8 cellular contexts compared by ENCODE assay signal in the genomic region with DNA sequence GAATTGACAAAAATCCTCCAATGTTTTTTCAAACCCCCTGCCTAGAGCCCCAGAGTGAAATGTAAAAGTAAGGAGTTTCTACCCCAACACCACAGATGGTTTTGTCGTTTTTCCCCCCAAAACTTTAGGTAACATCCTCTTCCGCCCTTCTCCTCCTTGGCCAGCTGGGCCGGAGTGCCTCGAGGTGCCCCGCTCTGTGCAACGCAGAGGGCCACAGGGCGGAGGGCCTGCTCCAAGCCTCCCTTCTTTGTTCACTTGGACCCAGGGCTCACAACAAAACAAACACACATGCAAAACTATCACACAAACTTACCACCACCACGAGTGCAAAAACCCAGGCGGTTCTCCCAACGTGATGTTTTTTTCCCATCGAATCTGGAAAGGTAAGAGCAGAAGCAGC. TPM values are rescaled to one million over a fixed set of nuclear protein-coding genes. Genes with fewer than 3 reads are reported as not detected.
DNase-seq lines count a peak whose midpoint lies in the region; FAIRE-seq and TF ChIP-seq lines count a peak whose summit lies in the region.

No MANE protein-coding gene starts in this region.

- intact Hi-C loops in Caco-2 (cut with micrococcal nuclease; ENCODE audit: unreplicated experiment) = loop anchor here (10.0 kb wide), 1 partner anchor 279 kb away; no protein-coding TSS in a partner anchor
- intact Hi-C loops in posterior vena cava (cut with DNase I) = loop anchor here (10.0 kb wide), 3 partner anchors 129 to 279 kb away; no protein-coding TSS in a partner anchor

- H3K36me3 Mint-ChIP-seq in Caco-2 (ENCODE audit: insufficient read depth, unreplicated experiment) = peaks cover 31% of the 10 kb centered on the region

- H3K4me1 ChIP-seq in Caco-2 = peaks cover 16% of the 10 kb centered on the region
- H3K4me1 ChIP-seq in esophagus (ENCODE audit: control insufficient read depth in 2 of 2, insufficient read depth in 2 of 2, low read length in 1 of 2) = peaks cover 0 to 21% of the 10 kb centered on the region in 2 donors

- DNase-seq in Caco-2 (no peak), RWPE1 (ENCODE audit: low spot score) (no peak), posterior vena cava (ENCODE audit: low spot score) (peak; percentile 72), GM12891 (ENCODE audit: insufficient read length, low spot score) (no peak), KG1 (lab: John Stamatoyannopoulos, UW) (no peak), H4 (ENCODE audit: low spot score) (no peak)
- no peak for DNase-seq in activated CD4-positive, alpha-beta T cell treated with anti-CD3 and anti-CD28 coated beads for 1 hour

- no peaks in the 10 kb centered on the region for H3K9me3 Mint-ChIP-seq in Caco-2 (ENCODE audit: unreplicated experiment)

- no peak overlapping the region for H3K27ac Mint-ChIP-seq in Caco-2 (ENCODE audit: unreplicated experiment)

- peak overlapping the region; percentile 68 for H3K4me3 Mint-ChIP-seq in Caco-2 (ENCODE audit: unreplicated experiment)

- no TSS peak for BruUV-seq in Caco-2 (replicated peaks; lab: Mats Ljungman, UMichigan)

- H3K27me3 ChIP-seq in Caco-2 (replicated peaks; ENCODE audit: control insufficient read depth, insufficient read depth, low read length) (no peaks in the 10 kb centered on the region), esophagus (ENCODE audit: control insufficient read depth in 1 of 2, insufficient read depth in 2 of 2, low read length in 2 of 2) (no peaks in the 10 kb centered on the region)

- CTCF ChIA-PET in Caco-2 (lab: Charles Lee) = interaction anchor here (0.9 kb wide), 1 partner anchor 85 kb away, joined by 5 read pairs; no protein-coding TSS in a partner anchor
- CTCF ChIA-PET in RWPE1 (lab: Yijun Ruan, JAX) = interaction anchor here (0.9 kb wide), 1 partner anchor 85 kb away, joined by 5 read pairs; no protein-coding TSS in a partner anchor

- H3K36me3 ChIP-seq in Caco-2 (ENCODE audit: control insufficient read depth, insufficient read depth, low read length) (no peaks in the 10 kb centered on the region; the same call in 1 of the 2 replicates), esophagus (ENCODE audit: control insufficient read depth in 2 of 2, insufficient read depth in 2 of 2, low read length in 1 of 2) (peaks cover 4 to 6% of the 10 kb centered on the region in 2 donors)

- no peak for TF ChIP-seq POLR2A in GM12891 (IDR thresholded peaks at IDR 0.05; ENCODE audit: low read depth, low read length)

- H3K27ac ChIP-seq in RWPE1 (peak overlapping the region; percentile 41; the same call in 1 of the 2 replicates), esophagus (ENCODE audit: low read depth in 2 of 2, low read length in 1 of 2) (peak overlapping the region in 1 of 2 donors; percentile 29)

- H3K4me1 Mint-ChIP-seq in Caco-2 (ENCODE audit: low read depth, unreplicated experiment) = peaks cover 31% of the 10 kb centered on the region

- POLR2A ChIA-PET in Caco-2 (lab: Charles Lee) = no interaction called here
- POLR2A ChIA-PET in RWPE1 (lab: Yijun Ruan, JAX; ENCODE audit: low non-redundant PET) = no interaction called here

- 57 to 58% methylated on average over 11 of the region's 11 CpGs for WGBS in esophagus, 2 donors

- H3K9me3 ChIP-seq in Caco-2 (no peaks in the 10 kb centered on the region), esophagus (ENCODE audit: control insufficient read depth in 2 of 2, insufficient read depth in 1 of 2, low read depth in 1 of 2, low read length in 1 of 2) (no peaks in the 10 kb centered on the region)

- no peaks in the 10 kb centered on the region for H3K27me3 Mint-ChIP-seq in Caco-2 (ENCODE audit: insufficient read depth, unreplicated experiment)

- TF ChIP-seq CTCF in Caco-2 (IDR thresholded peaks at IDR 0.05; ENCODE audit: insufficient read depth in 1 of 2, low read depth in 1 of 2, low read length in 1 of 2, severe bottlenecking in 1 of 2, unreplicated experiment in 1 of 2) (no peak), RWPE1 (conservative IDR thresholded peaks at IDR 0.05; ENCODE audit: low read depth) (no peak)

- no peak overlapping the region for H3K4me3 ChIP-seq in Caco-2 (ENCODE audit: low read depth, low read length)
- peak overlapping the region; percentile 30 to 61 for H3K4me3 ChIP-seq in esophagus (ENCODE audit: low read depth in 1 of 2, low read length in 2 of 2)

- no peak for FAIRE-seq in GM12891 (lab: Jason Lieb, UNC)

TF ChIP-seq in GM12891, 5 proteins besides CTCF, POLR2A, EP300 and RAD21:
- no peak for TF ChIP-seq POLR2AphosphoS5 (IDR thresholded peaks at IDR 0.05; ENCODE audit: low read depth, low read length)
- TF ChIP-seq PAX5 (IDR thresholded peaks at IDR 0.05; ENCODE audit: insufficient read depth, low read length, severe bottlenecking) = no peak
- TF ChIP-seq POU2F2 (IDR thresholded peaks at IDR 0.05; ENCODE audit: low read depth, low read length) = no peak
- TF ChIP-seq SPI1 (IDR thresholded peaks at IDR 0.05; ENCODE audit: low read depth, low read length) = no peak
- TF ChIP-seq TAF1 (IDR thresholded peaks at IDR 0.05; ENCODE audit: low read depth, low read length) = no peak

RNA-seq across cellular contexts. Expression of gene SSBP3, which starts 1.9 kb away (rescaled TPM):
- total RNA-seq in Caco-2 (2022) (40.6 and 42.1 TPM in 2 replicates), posterior vena cava (10 to 100 TPM; 41.8 to 56.1 TPM)
- 10 to 100 TPM; 30.7 to 39.0 TPM for polyA plus RNA-seq in esophagus
- 14.3 TPM for polyA plus RNA-seq in GM12891 (2012; ENCODE audit: low read depth, missing spikeins)
- 13.6 and 13.7 TPM in 2 replicates for total RNA-seq in H4 (2014; rRNA removed; shearing (Covaris generic))
